1 cellular context compared by ENCODE assay signal in the genomic region with DNA sequence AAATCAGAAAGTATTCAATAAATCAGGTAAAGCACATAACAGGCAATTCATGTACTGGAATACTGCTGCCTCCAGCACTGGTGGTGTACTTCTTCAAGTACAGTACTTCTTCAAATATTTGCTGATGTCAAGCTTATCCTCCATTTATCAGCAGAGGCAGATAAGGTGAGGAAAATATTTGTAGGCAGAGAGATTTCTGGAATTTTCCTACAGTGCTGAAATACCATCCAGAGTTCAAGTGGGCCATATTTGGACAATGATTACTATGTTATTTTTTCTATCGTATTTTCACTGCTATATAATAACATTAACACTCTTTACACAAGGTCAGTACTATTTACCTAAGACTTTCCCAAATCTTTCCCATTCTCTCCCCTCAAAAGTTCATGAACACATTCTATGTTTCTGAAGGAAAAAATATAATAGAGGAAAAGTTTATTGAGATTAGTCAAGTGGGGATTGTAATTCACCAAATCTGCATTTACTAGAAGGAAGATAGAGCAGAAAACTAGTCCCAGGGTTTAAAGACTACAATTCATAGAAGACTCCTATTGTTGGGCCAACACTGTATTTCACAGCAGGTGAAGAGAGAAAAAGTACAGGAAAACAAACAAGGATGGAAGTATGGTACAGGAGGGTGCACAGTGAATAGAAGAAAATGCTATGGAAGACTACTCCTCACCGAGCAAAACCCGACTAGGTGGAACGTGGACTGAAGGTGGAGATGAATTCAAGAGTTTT.
TF ChIP-seq lines count a peak whose summit lies in the region.

No MANE protein-coding gene starts in this region.

TF ChIP-seq in HepG2, 621 proteins besides CTCF, POLR2A, EP300 and RAD21 (continued from another document and continues in another):
- TF ChIP-seq CHCHD3 (CRISPR knock-in tag; IDR thresholded peaks at IDR 0.05): no peak
- no peak for TF ChIP-seq GABPA (IDR thresholded peaks at IDR 0.05; ENCODE audit: low read depth, low read length)
- peak; percentile 26; the same call in 1 of the 2 replicates for TF ChIP-seq GABPA (CRISPR knock-in tag; IDR thresholded peaks at IDR 0.05; ENCODE audit: low read depth)
- TF ChIP-seq KAT7 (CRISPR knock-in tag; IDR thresholded peaks at IDR 0.05; ENCODE audit: borderline replicate concordance): no peak
- TF ChIP-seq NRL (CRISPR knock-in tag; IDR thresholded peaks at IDR 0.05; ENCODE audit: borderline replicate concordance): no peak
- no peak for TF ChIP-seq ZNF296 (CRISPR knock-in tag; conservative IDR thresholded peaks at IDR 0.05)
- no peak for TF ChIP-seq ETV6 (CRISPR knock-in tag; conservative IDR thresholded peaks at IDR 0.05)
- no peak for TF ChIP-seq AKAP8 (CRISPR knock-in tag; IDR thresholded peaks at IDR 0.05)
- TF ChIP-seq ATM (IDR thresholded peaks at IDR 0.05; ENCODE audit: borderline replicate concordance): no peak
- no peak for TF ChIP-seq ZSCAN29 (CRISPR knock-in tag; conservative IDR thresholded peaks at IDR 0.05)
- TF ChIP-seq KDM6A (CRISPR knock-in tag; IDR thresholded peaks at IDR 0.05; ENCODE audit: low read depth): no peak
- TF ChIP-seq SMAD9 (CRISPR knock-in tag; IDR thresholded peaks at IDR 0.05): no peak
- peak; percentile 63; the same call in 1 of the 2 replicates for TF ChIP-seq KAT8 (CRISPR knock-in tag; IDR thresholded peaks at IDR 0.05)
- TF ChIP-seq, protein P1, sequence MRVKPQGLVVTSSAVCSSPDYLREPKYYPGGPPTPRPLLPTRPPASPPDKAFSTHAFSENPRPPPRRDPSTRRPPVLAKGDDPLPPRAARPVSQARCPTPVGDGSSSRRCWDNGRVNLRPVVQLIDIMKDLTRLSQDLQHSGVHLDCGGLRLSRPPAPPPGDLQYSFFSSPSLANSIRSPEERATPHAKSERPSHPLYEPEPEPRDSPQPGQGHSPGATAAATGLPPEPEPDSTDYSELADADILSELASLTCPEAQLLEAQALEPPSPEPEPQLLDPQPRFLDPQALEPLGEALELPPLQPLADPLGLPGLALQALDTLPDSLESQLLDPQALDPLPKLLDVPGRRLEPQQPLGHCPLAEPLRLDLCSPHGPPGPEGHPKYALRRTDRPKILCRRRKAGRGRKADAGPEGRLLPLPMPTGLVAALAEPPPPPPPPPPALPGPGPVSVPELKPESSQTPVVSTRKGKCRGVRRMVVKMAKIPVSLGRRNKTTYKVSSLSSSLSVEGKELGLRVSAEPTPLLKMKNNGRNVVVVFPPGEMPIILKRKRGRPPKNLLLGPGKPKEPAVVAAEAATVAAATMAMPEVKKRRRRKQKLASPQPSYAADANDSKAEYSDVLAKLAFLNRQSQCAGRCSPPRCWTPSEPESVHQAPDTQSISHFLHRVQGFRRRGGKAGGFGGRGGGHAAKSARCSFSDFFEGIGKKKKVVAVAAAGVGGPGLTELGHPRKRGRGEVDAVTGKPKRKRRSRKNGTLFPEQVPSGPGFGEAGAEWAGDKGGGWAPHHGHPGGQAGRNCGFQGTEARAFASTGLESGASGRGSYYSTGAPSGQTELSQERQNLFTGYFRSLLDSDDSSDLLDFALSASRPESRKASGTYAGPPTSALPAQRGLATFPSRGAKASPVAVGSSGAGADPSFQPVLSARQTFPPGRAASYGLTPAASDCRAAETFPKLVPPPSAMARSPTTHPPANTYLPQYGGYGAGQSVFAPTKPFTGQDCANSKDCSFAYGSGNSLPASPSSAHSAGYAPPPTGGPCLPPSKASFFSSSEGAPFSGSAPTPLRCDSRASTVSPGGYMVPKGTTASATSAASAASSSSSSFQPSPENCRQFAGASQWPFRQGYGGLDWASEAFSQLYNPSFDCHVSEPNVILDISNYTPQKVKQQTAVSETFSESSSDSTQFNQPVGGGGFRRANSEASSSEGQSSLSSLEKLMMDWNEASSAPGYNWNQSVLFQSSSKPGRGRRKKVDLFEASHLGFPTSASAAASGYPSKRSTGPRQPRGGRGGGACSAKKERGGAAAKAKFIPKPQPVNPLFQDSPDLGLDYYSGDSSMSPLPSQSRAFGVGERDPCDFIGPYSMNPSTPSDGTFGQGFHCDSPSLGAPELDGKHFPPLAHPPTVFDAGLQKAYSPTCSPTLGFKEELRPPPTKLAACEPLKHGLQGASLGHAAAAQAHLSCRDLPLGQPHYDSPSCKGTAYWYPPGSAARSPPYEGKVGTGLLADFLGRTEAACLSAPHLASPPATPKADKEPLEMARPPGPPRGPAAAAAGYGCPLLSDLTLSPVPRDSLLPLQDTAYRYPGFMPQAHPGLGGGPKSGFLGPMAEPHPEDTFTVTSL (CRISPR knock-in tag; IDR thresholded peaks at IDR 0.05; ENCODE audit: borderline replicate concordance): peak; percentile 84; the same call in 1 of the 2 replicates
- TF ChIP-seq, protein P2, sequence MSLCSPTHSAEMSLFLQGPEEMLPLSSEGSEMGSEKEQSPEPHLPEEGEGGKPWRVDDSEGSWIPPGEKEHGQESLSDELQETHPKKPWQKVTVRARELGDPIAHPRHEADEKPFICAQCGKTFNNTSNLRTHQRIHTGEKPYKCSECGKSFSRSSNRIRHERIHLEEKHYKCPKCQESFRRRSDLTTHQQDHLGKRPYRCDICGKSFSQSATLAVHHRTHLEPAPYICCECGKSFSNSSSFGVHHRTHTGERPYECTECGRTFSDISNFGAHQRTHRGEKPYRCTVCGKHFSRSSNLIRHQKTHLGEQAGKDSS (CRISPR knock-in tag; IDR thresholded peaks at IDR 0.05; ENCODE audit: borderline replicate concordance, low read depth): no peak
- no peak for TF ChIP-seq ZNF501 (CRISPR knock-in tag; IDR thresholded peaks at IDR 0.05)
- TF ChIP-seq JARID2 (CRISPR knock-in tag; IDR thresholded peaks at IDR 0.05; ENCODE audit: insufficient replicate concordance): no peak
- TF ChIP-seq SRSF9 (IDR thresholded peaks at IDR 0.05; ENCODE audit: borderline replicate concordance, insufficient read depth, low read depth, low read length, poor library complexity, severe bottlenecking): no peak
- TF ChIP-seq, protein P3, sequence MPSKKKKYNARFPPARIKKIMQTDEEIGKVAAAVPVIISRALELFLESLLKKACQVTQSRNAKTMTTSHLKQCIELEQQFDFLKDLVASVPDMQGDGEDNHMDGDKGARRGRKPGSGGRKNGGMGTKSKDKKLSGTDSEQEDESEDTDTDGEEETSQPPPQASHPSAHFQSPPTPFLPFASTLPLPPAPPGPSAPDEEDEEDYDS (CRISPR knock-in tag; IDR thresholded peaks at IDR 0.05): peak; percentile 47; the same call in 1 of the 2 replicates
- TF ChIP-seq IRF2 (CRISPR knock-in tag; IDR thresholded peaks at IDR 0.05): peak; percentile 35; the same call in 1 of the 2 replicates
- TF ChIP-seq ATF1 (CRISPR knock-in tag; IDR thresholded peaks at IDR 0.05): peak; percentile 26; the same call in 1 of the 2 replicates
- TF ChIP-seq ZSCAN9 (CRISPR knock-in tag; IDR thresholded peaks at IDR 0.05; ENCODE audit: borderline replicate concordance): peak; percentile 24; the same call in 1 of the 2 replicates
- peak; percentile 24; the same call in 1 of the 2 replicates for TF ChIP-seq ZNF652 (CRISPR knock-in tag; IDR thresholded peaks at IDR 0.05; ENCODE audit: borderline replicate concordance, low read depth)
- no peak for TF ChIP-seq ZNF724P (CRISPR knock-in tag; IDR thresholded peaks at IDR 0.05; ENCODE audit: borderline replicate concordance)
- TF ChIP-seq, protein P4, sequence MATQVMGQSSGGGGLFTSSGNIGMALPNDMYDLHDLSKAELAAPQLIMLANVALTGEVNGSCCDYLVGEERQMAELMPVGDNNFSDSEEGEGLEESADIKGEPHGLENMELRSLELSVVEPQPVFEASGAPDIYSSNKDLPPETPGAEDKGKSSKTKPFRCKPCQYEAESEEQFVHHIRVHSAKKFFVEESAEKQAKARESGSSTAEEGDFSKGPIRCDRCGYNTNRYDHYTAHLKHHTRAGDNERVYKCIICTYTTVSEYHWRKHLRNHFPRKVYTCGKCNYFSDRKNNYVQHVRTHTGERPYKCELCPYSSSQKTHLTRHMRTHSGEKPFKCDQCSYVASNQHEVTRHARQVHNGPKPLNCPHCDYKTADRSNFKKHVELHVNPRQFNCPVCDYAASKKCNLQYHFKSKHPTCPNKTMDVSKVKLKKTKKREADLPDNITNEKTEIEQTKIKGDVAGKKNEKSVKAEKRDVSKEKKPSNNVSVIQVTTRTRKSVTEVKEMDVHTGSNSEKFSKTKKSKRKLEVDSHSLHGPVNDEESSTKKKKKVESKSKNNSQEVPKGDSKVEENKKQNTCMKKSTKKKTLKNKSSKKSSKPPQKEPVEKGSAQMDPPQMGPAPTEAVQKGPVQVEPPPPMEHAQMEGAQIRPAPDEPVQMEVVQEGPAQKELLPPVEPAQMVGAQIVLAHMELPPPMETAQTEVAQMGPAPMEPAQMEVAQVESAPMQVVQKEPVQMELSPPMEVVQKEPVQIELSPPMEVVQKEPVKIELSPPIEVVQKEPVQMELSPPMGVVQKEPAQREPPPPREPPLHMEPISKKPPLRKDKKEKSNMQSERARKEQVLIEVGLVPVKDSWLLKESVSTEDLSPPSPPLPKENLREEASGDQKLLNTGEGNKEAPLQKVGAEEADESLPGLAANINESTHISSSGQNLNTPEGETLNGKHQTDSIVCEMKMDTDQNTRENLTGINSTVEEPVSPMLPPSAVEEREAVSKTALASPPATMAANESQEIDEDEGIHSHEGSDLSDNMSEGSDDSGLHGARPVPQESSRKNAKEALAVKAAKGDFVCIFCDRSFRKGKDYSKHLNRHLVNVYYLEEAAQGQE (IDR thresholded peaks at IDR 0.05; ENCODE audit: borderline replicate concordance in 1 of 2, low read depth in 1 of 2, low read length in 2 of 2): peak in 1 of 2 experiments; percentile 52; a peak in 1 of 4 replicates
- TF ChIP-seq, protein P5, sequence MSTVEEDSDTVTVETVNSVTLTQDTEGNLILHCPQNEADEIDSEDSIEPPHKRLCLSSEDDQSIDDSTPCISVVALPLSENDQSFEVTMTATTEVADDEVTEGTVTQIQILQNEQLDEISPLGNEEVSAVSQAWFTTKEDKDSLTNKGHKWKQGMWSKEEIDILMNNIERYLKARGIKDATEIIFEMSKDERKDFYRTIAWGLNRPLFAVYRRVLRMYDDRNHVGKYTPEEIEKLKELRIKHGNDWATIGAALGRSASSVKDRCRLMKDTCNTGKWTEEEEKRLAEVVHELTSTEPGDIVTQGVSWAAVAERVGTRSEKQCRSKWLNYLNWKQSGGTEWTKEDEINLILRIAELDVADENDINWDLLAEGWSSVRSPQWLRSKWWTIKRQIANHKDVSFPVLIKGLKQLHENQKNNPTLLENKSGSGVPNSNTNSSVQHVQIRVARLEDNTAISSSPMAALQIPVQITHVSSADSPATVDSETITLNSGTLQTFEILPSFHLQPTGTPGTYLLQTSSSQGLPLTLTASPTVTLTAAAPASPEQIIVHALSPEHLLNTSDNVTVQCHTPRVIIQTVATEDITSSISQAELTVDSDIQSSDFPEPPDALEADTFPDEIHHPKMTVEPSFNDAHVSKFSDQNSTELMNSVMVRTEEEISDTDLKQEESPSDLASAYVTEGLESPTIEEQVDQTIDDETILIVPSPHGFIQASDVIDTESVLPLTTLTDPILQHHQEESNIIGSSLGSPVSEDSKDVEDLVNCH (CRISPR knock-in tag; IDR thresholded peaks at IDR 0.05): no peak
- TF ChIP-seq PAWR (CRISPR knock-in tag; IDR thresholded peaks at IDR 0.05; ENCODE audit: borderline replicate concordance): no peak
- TF ChIP-seq RELA (CRISPR knock-in tag; IDR thresholded peaks at IDR 0.05): no peak
- TF ChIP-seq ZNF616 (CRISPR knock-in tag; IDR thresholded peaks at IDR 0.05; ENCODE audit: low read depth): no peak
- no peak for TF ChIP-seq ZEB1 (IDR thresholded peaks at IDR 0.05; ENCODE audit: insufficient replicate concordance, low read depth)
- TF ChIP-seq ZNF558 (CRISPR knock-in tag; IDR thresholded peaks at IDR 0.05; ENCODE audit: borderline replicate concordance): no peak
- TF ChIP-seq ZBTB7A (CRISPR knock-in tag; IDR thresholded peaks at IDR 0.05): no peak
- no peak for TF ChIP-seq ZNF883 (CRISPR knock-in tag; IDR thresholded peaks at IDR 0.05; ENCODE audit: not compliant biosample characterization)
- no peak for TF ChIP-seq ZNF441 (CRISPR knock-in tag; IDR thresholded peaks at IDR 0.05; ENCODE audit: borderline replicate concordance)
- peak; percentile 90 for TF ChIP-seq MAFF (IDR thresholded peaks at IDR 0.05; ENCODE audit: low read depth, low read length)
- TF ChIP-seq NPAS2 (CRISPR knock-in tag; IDR thresholded peaks at IDR 0.05; ENCODE audit: borderline replicate concordance): no peak
- TF ChIP-seq, protein P6, sequence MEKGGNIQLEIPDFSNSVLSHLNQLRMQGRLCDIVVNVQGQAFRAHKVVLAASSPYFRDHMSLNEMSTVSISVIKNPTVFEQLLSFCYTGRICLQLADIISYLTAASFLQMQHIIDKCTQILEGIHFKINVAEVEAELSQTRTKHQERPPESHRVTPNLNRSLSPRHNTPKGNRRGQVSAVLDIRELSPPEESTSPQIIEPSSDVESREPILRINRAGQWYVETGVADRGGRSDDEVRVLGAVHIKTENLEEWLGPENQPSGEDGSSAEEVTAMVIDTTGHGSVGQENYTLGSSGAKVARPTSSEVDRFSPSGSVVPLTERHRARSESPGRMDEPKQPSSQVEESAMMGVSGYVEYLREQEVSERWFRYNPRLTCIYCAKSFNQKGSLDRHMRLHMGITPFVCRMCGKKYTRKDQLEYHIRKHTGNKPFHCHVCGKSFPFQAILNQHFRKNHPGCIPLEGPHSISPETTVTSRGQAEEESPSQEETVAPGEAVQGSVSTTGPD (CRISPR knock-in tag; IDR thresholded peaks at IDR 0.05): no peak
- TF ChIP-seq HHEX (CRISPR knock-in tag; IDR thresholded peaks at IDR 0.05): no peak
- TF ChIP-seq, protein P7, sequence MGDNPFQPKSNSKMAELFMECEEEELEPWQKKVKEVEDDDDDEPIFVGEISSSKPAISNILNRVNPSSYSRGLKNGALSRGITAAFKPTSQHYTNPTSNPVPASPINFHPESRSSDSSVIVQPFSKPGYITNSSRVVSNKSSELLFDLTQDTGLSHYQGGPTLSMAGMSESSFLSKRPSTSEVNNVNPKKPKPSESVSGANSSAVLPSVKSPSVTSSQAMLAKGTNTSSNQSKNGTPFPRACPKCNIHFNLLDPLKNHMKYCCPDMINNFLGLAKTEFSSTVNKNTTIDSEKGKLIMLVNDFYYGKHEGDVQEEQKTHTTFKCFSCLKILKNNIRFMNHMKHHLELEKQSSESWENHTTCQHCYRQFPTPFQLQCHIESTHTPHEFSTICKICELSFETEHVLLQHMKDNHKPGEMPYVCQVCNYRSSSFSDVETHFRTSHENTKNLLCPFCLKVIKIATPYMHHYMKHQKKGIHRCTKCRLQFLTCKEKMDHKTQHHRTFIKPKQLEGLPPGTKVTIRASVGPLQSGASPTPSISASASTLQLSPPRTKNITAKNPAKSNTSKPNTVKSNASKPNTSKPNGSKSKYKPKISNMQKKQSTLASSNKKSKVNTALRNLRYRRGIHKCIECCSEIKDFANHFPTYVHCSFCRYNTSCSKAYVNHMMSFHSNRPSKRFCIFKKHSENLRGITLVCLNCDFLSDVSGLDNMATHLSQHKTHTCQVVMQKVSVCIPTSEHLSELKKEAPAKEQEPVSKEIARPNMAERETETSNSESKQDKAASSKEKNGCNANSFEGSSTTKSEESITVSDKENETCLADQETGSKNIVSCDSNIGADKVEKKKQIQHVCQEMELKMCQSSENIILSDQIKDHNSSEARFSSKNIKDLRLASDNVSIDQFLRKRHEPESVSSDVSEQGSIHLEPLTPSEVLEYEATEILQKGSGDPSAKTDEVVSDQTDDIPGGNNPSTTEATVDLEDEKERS (CRISPR knock-in tag; IDR thresholded peaks at IDR 0.05): 0 out of 2 replicates have a peak, but pooled peaks have one; percentile 36
- TF ChIP-seq, protein P8, sequence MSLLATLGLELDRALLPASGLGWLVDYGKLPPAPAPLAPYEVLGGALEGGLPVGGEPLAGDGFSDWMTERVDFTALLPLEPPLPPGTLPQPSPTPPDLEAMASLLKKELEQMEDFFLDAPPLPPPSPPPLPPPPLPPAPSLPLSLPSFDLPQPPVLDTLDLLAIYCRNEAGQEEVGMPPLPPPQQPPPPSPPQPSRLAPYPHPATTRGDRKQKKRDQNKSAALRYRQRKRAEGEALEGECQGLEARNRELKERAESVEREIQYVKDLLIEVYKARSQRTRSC (CRISPR knock-in tag; IDR thresholded peaks at IDR 0.05; ENCODE audit: low read depth): no peak
- TF ChIP-seq ZSCAN12 (CRISPR knock-in tag; IDR thresholded peaks at IDR 0.05): no peak
